In genomic region chr7:8128457-8129322, GRCh38 we compare ENCODE assay signal across 17 cellular contexts.
DNase-seq lines count a peak whose midpoint lies in the region; ATAC-seq, FAIRE-seq and TF ChIP-seq lines count a peak whose summit lies in the region.
"Had no signal": no experiment of that assay in that cellular context is flagged by ENCODE, and none has a peak within 500 bp of the region (broad histone marks: within the 10 kb centered on the region; RNA-seq: fewer than 3 reads in every experiment).

No MANE protein-coding gene starts in this region.

- H3K4me3 ChIP-seq in tibial nerve, result no peak overlapping the region
- H3K4me3 ChIP-seq: Peyer's patch, sigmoid colon, thoracic aorta had no signal

- POLR2A ChIA-PET in T-cell (lab: Charles Lee), result interaction anchor here (0.6 kb wide), 2 partner anchors 20 to 149 kb away, joined by 3 read pairs; no protein-coding TSS in a partner anchor

- H3K4me1 Mint-ChIP-seq in stimulated activated naive CD8-positive, alpha-beta T cell treated with anti-CD3 and anti-CD28 coated beads, Interleukin-15, Interleukin-2, amounts not matched to agents 100 ng/mL and 50 ng/mL, for 24 hours (ENCODE audit: low read depth), result peaks cover 96% of the 10 kb centered on the region
- H3K4me1 Mint-ChIP-seq in T-cell, result peaks cover 92 to 96% (median 95%) of the 10 kb centered on the region in 3 donors
- peaks cover 80 to 82% of the 10 kb centered on the region in 2 donors for H3K4me1 Mint-ChIP-seq in effector memory CD8-positive, alpha-beta T cell (ENCODE audit: low read depth in 2 of 2)

- no peaks in the 10 kb centered on the region for H3K27me3 ChIP-seq in tibial nerve
- H3K27me3 ChIP-seq: Peyer's patch, sigmoid colon had no signal

- TF ChIP-seq CTCF in tibial nerve (IDR thresholded peaks at IDR 0.05), result no peak

- H3K27ac ChIP-seq in tibial nerve, result peak overlapping the region in 1 of 4 donors; percentile 52
- H3K27ac ChIP-seq: sigmoid colon, thoracic aorta had no signal

- peak overlapping the region; percentile 46 for H3K4me3 Mint-ChIP-seq in stimulated activated naive CD8-positive, alpha-beta T cell treated with anti-CD3 and anti-CD28 coated beads, Interleukin-15, Interleukin-2, amounts not matched to agents 100 ng/mL and 50 ng/mL, for 24 hours
- peak overlapping the region in 2 of 3 donors; percentile 19 to 77 for H3K4me3 Mint-ChIP-seq in T-cell
- H3K4me3 Mint-ChIP-seq in effector memory CD8-positive, alpha-beta T cell, result peak overlapping the region; percentile 75

- no peaks in the 10 kb centered on the region for H3K36me3 ChIP-seq in tibial nerve
- H3K36me3 ChIP-seq: Peyer's patch, sigmoid colon, thoracic aorta had no signal

- FAIRE-seq in urothelium cell line (lab: Jason Lieb, UNC), result peak; percentile 30
- FAIRE-seq: D721Med, endometrium had no signal

- H3K9me3 Mint-ChIP-seq in stimulated activated naive CD8-positive, alpha-beta T cell treated with anti-CD3 and anti-CD28 coated beads, Interleukin-15, Interleukin-2, amounts not matched to agents 100 ng/mL and 50 ng/mL, for 24 hours, result no peaks in the 10 kb centered on the region
- no peaks in the 10 kb centered on the region for H3K9me3 Mint-ChIP-seq in T-cell
- H3K9me3 Mint-ChIP-seq in effector memory CD8-positive, alpha-beta T cell, result peaks cover 0 to 7% of the 10 kb centered on the region in 2 donors

- CTCF ChIA-PET in T-cell (lab: Charles Lee), result interaction anchor here in 1 of 2 donors (1.0 kb wide), 1 partner anchor 21 kb away, joined by 3 read pairs; no protein-coding TSS in a partner anchor

- H3K4me1 ChIP-seq in tibial nerve, result peaks cover 0 to 4% (median 0%) of the 10 kb centered on the region in 4 donors
- H3K4me1 ChIP-seq: sigmoid colon had no signal

- TF ChIP-seq POLR2A in tibial nerve (IDR thresholded peaks at IDR 0.05), result no peak

- ATAC-seq in stimulated activated naive CD8-positive, alpha-beta T cell treated with anti-CD3 and anti-CD28 coated beads, Interleukin-15, Interleukin-2, amounts not matched to agents 100 U/mL and 50 U/mL, for 24 hours, result no peak
- ATAC-seq in T-cell (replicated peaks in 1 of 4), result no peak
- ATAC-seq in effector memory CD8-positive, alpha-beta T cell (replicated peaks), result peak; percentile 13

- DNase-seq in stimulated activated naive CD8-positive, alpha-beta T cell treated with anti-CD3 and anti-CD28 coated beads, Interleukin-15, Interleukin-2, amounts not matched to agents 100 U/mL and 50 U/mL, for 24 hours, result no peak
- DNase-seq in T-cell (no peak), urothelium cell line (ENCODE audit: low spot score) (no peak), tibial nerve (ENCODE audit: low spot score in 2 of 2) (no peak), GF-D8 (lab: John Stamatoyannopoulos, UW) (no peak), NCI-H774 (lab: John Stamatoyannopoulos, UW) (no peak)
- DNase-seq in effector memory CD8-positive, alpha-beta T cell, result no peak
- DNase-seq: IMR-90, NCI-H2107, NCI-H69, occipital lobe, Peyer's patch, sigmoid colon had no signal

- H3K36me3 Mint-ChIP-seq in stimulated activated naive CD8-positive, alpha-beta T cell treated with anti-CD3 and anti-CD28 coated beads, Interleukin-15, Interleukin-2, amounts not matched to agents 100 ng/mL and 50 ng/mL, for 24 hours (ENCODE audit: low read depth), result peaks cover 8% of the 10 kb centered on the region
- H3K36me3 Mint-ChIP-seq in T-cell, result peaks cover 5% of the 10 kb centered on the region
- peaks cover 37% of the 10 kb centered on the region for H3K36me3 Mint-ChIP-seq in effector memory CD8-positive, alpha-beta T cell (ENCODE audit: insufficient read depth)

- peak overlapping the region; percentile 79 for H3K27ac Mint-ChIP-seq in stimulated activated naive CD8-positive, alpha-beta T cell treated with anti-CD3 and anti-CD28 coated beads, Interleukin-15, Interleukin-2, amounts not matched to agents 100 ng/mL and 50 ng/mL, for 24 hours
- H3K27ac Mint-ChIP-seq in T-cell, result peak overlapping the region; percentile 99 to 100
- peak overlapping the region; percentile 94 to 96 for H3K27ac Mint-ChIP-seq in effector memory CD8-positive, alpha-beta T cell

- WGBS in tibial nerve, 2 donors, result 66 to 72% methylated on average over 12 of the region's 12 CpGs

- no peaks in the 10 kb centered on the region for H3K9me3 ChIP-seq in tibial nerve
- H3K9me3 ChIP-seq: Peyer's patch, sigmoid colon, thoracic aorta had no signal

- TF ChIP-seq EP300 in tibial nerve (IDR thresholded peaks at IDR 0.05), result no peak

- H3K27me3 Mint-ChIP-seq in stimulated activated naive CD8-positive, alpha-beta T cell treated with anti-CD3 and anti-CD28 coated beads, Interleukin-15, Interleukin-2, amounts not matched to agents 100 ng/mL and 50 ng/mL, for 24 hours, result no peaks in the 10 kb centered on the region
- H3K27me3 Mint-ChIP-seq in T-cell, result no peaks in the 10 kb centered on the region
- H3K27me3 Mint-ChIP-seq in effector memory CD8-positive, alpha-beta T cell, result no peaks in the 10 kb centered on the region
